ENCODE assay signal across 23 cellular contexts in the genomic region with DNA sequence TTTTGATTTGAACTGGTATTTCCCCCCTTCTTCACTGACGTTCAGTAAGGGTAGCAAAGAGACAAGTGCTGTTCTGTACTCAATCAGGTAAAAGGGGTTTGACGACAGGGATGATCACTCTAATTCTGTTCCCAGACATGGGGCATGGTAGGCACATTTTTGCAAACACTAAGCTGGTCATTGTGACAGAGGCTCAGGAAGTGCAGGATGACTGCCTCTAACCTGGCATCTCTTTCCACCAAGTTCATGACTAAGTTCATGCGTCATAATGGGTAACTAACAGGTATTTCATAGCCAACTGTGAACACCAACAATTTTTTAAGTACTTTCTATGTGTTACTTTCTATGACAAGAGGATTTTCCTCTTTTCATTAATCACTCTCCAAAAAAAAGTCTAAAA.
DNase-seq lines count a peak whose midpoint lies in the region; ATAC-seq, FAIRE-seq and TF ChIP-seq lines count a peak whose summit lies in the region.
"Had no signal": no experiment of that assay in that cellular context is flagged by ENCODE, and none has a peak within 500 bp of the region (broad histone marks: within the 10 kb centered on the region; RNA-seq: fewer than 3 reads in every experiment).

No MANE protein-coding gene starts in this region.

- H3K27me3 Mint-ChIP-seq in MCF 10A (ENCODE audit: insufficient read depth, unreplicated experiment): no peaks in the 10 kb centered on the region
- H3K27me3 Mint-ChIP-seq: CD4-positive, alpha-beta T cell; central memory CD8-positive, alpha-beta T cell; stimulated activated naive B cell treated with anti-CD40 and anti-IgM and Interleukin-4, amounts not matched to agents 10 μg/mL and 1 μg/mL and 100 μg/mL, for 72 hours had no signal

- in situ Hi-C loops in HepG2 (cut with HindIII; ENCODE audit: extremely low pct_ligation_motif_present, low pct_unique_long_range_greater_than_20kb): no loop called here

- TF ChIP-seq RAD21 in HepG2 (CRISPR knock-in tag; IDR thresholded peaks at IDR 0.05): no peak

- H3K9me3 ChIP-seq in breast epithelium (no peaks in the 10 kb centered on the region), RWPE2 (ENCODE audit: severe bottlenecking) (no peaks in the 10 kb centered on the region), keratinocyte (ENCODE audit: control insufficient read depth, low read depth, low read length) (no peaks in the 10 kb centered on the region), uterus (no peaks in the 10 kb centered on the region), HepG2 (ENCODE audit: low read length) (no peaks in the 10 kb centered on the region)
- H3K9me3 ChIP-seq: neutrophil, SJCRH30, tibial artery had no signal

- dilution Hi-C loops in keratinocyte (cut with MboI; ENCODE audit: extremely low pct_ligation_motif_present, low sequenced_read_pairs): no loop called here

- no peak overlapping the region for H2AFZ ChIP-seq in keratinocyte (ENCODE audit: control insufficient read depth, low read length)
- no peak overlapping the region for H2AFZ ChIP-seq in HepG2 (ENCODE audit: low read length)
- H2AFZ ChIP-seq: hepatocyte had no signal

- H3K36me3 Mint-ChIP-seq in MCF 10A (ENCODE audit: insufficient read depth, unreplicated experiment): peaks cover 18% of the 10 kb centered on the region
- H3K36me3 Mint-ChIP-seq: WTC11 had no signal

- no peaks in the 10 kb centered on the region for H3K9me1 ChIP-seq in keratinocyte (ENCODE audit: control insufficient read depth, extremely low read depth, insufficient read depth, low read length)

- H3K9ac ChIP-seq in keratinocyte (ENCODE audit: control insufficient read depth, extremely low read depth, insufficient read depth, low read length) (no peak overlapping the region), HepG2 (ENCODE audit: insufficient read depth, low read depth, low read length) (no peak overlapping the region)

- H3K4me1 ChIP-seq in breast epithelium (peaks cover 0 to 14% of the 10 kb centered on the region in 2 donors), RWPE2 (ENCODE audit: insufficient read depth, poor library complexity, severe bottlenecking) (peaks cover 74% of the 10 kb centered on the region), keratinocyte (ENCODE audit: control insufficient read depth, extremely low read depth, insufficient read depth, low read length) (peaks cover 42% of the 10 kb centered on the region), uterus (peaks cover 0 to 3% of the 10 kb centered on the region in 2 donors), HepG2 (ENCODE audit: insufficient read depth, low read length) (peaks cover 29% of the 10 kb centered on the region)

- ATAC-seq in RWPE2 (ENCODE audit: low read depth) (peak; percentile 67), HepG2 (no peak)
- ATAC-seq: activated CD8-positive, alpha-beta T cell treated with anti-CD3 and anti-CD28 coated beads, Interleukin-2, amount 10 ng/mL, durations not matched to agents 7 days and 5 days; stimulated activated naive B cell treated with anti-CD40 and anti-IgM and Interleukin-4, amounts not matched to agents 10 μg/mL and 1 μg/mL and 100 μg/mL, for 72 hours; WTC11 had no signal

- H3K36me3 ChIP-seq in breast epithelium (no peaks in the 10 kb centered on the region), RWPE2 (ENCODE audit: low read depth) (peaks cover 4% of the 10 kb centered on the region; the same call in 1 of the 2 replicates), keratinocyte (ENCODE audit: control insufficient read depth in 2 of 2, extremely low read depth in 1 of 2, insufficient read depth in 2 of 2, low read length in 2 of 2) (peaks cover 0 to 8% of the 10 kb centered on the region in 2 experiments), uterus (no peaks in the 10 kb centered on the region), HepG2 (replicated peaks in 1 of 2; ENCODE audit: control insufficient read depth in 1 of 2, insufficient read depth in 2 of 2, low read length in 2 of 2) (peaks cover 0 to 6% of the 10 kb centered on the region in 2 experiments; a peak in 2 of 5 replicates)
- H3K36me3 ChIP-seq: SJCRH30, tibial artery had no signal

- TF ChIP-seq POLR2A in breast epithelium (IDR thresholded peaks at IDR 0.05) (no peak), uterus (IDR thresholded peaks at IDR 0.05) (no peak), HepG2 (IDR thresholded peaks at IDR 0.05; ENCODE audit: insufficient read depth in 1 of 2, low read depth in 2 of 2, low read length in 2 of 2) (no peak)

- no peaks in the 10 kb centered on the region for H3K9me3 Mint-ChIP-seq in MCF 10A (ENCODE audit: unreplicated experiment)
- H3K9me3 Mint-ChIP-seq: activated T-helper 1 cell treated with anti-CD3 and anti-CD28 coated beads, Interleukin-12 subunit alpha, Interleukin-12 subunit beta, Interleukin-2, Interleukin-4 antibody, amounts not matched to agents 30 ng/mL and 10 ng/mL and 1 ng/mL, durations not matched to agents 14 hours and 24 hours and 36 hours; CD4-positive, alpha-beta T cell; central memory CD8-positive, alpha-beta T cell; stimulated activated naive B cell treated with anti-CD40 and anti-IgM and Interleukin-4, amounts not matched to agents 10 μg/mL and 1 μg/mL and 100 μg/mL, for 72 hours; WTC11 had no signal

- TF ChIP-seq CTCF in MCF 10A (IDR thresholded peaks at IDR 0.05; ENCODE audit: unreplicated experiment) (no peak), breast epithelium (IDR thresholded peaks at IDR 0.05) (no peak), RWPE2 (IDR thresholded peaks at IDR 0.05; ENCODE audit: poor library complexity, severe bottlenecking) (no peak), keratinocyte (optimal IDR thresholded peaks at IDR 0.05 in 1 of 3, IDR thresholded peaks at IDR 0.05 in 1 of 3, conservative IDR thresholded peaks at IDR 0.05 in 1 of 3; ENCODE audit: extremely low read depth in 1 of 3, insufficient read depth in 2 of 3, low read length in 3 of 3) (no peak), uterus (IDR thresholded peaks at IDR 0.05) (no peak), HepG2 (CRISPR knock-in tag; IDR thresholded peaks at IDR 0.05) (no peak)

- H3K4me2 ChIP-seq in keratinocyte (ENCODE audit: control insufficient read depth, extremely low read depth, insufficient read depth, low read depth, low read length): no peak overlapping the region
- no peak overlapping the region for H3K4me2 ChIP-seq in HepG2 (ENCODE audit: low read depth, low read length)
- H3K4me2 ChIP-seq: hepatocyte had no signal

- H3K4me3 Mint-ChIP-seq in MCF 10A (ENCODE audit: unreplicated experiment): no peak overlapping the region
- H3K4me3 Mint-ChIP-seq: activated CD8-positive, alpha-beta T cell treated with anti-CD3 and anti-CD28 coated beads, Interleukin-2, amount 10 ng/mL, durations not matched to agents 7 days and 5 days; activated T-helper 1 cell treated with anti-CD3 and anti-CD28 coated beads, Interleukin-12 subunit alpha, Interleukin-12 subunit beta, Interleukin-2, Interleukin-4 antibody, amounts not matched to agents 30 ng/mL and 10 ng/mL and 1 ng/mL, durations not matched to agents 14 hours and 24 hours and 36 hours; CD4-positive, alpha-beta T cell; central memory CD8-positive, alpha-beta T cell; stimulated activated naive B cell treated with anti-CD40 and anti-IgM and Interleukin-4, amounts not matched to agents 10 μg/mL and 1 μg/mL and 100 μg/mL, for 72 hours; WTC11 had no signal

- WGBS in HepG2 (ENCODE audit: low lambda C conversion rate): 95% methylated on average over 3 of the region's 3 CpGs

- BruUV-seq in MCF 10A (replicated peaks; lab: Mats Ljungman, UMichigan) (no TSS peak), HepG2 (replicated peaks; lab: Mats Ljungman, UMichigan) (no TSS peak)

- H3K4me3 ChIP-seq in breast epithelium (no peak overlapping the region), RWPE2 (ENCODE audit: severe bottlenecking) (no peak overlapping the region), keratinocyte (ENCODE audit: control insufficient read depth in 2 of 3, extremely low read depth in 1 of 3, insufficient read depth in 2 of 3, low read depth in 1 of 3, low read length in 3 of 3) (no peak overlapping the region), uterus (no peak overlapping the region), HepG2 (replicated peaks in 1 of 3; ENCODE audit: insufficient read depth in 1 of 3, low read depth in 2 of 3, low read length in 3 of 3) (no peak overlapping the region)
- H3K4me3 ChIP-seq: hepatocyte, SJCRH30, tibial artery had no signal

- TF ChIP-seq EP300 in HepG2 (IDR thresholded peaks at IDR 0.05; ENCODE audit: low read depth in 2 of 2, low read length in 2 of 2) (no peak), HepG2 (CRISPR knock-in tag; IDR thresholded peaks at IDR 0.05; ENCODE audit: borderline replicate concordance) (no peak)

- H3K27me3 ChIP-seq in breast epithelium (no peaks in the 10 kb centered on the region), RWPE2 (ENCODE audit: insufficient read depth, poor library complexity, severe bottlenecking) (no peaks in the 10 kb centered on the region), keratinocyte (ENCODE audit: control insufficient read depth, extremely low read depth, insufficient read depth, low read length) (no peaks in the 10 kb centered on the region), uterus (no peaks in the 10 kb centered on the region), HepG2 (ENCODE audit: control insufficient read depth in 1 of 2, insufficient read depth in 2 of 2, low read length in 2 of 2) (no peaks in the 10 kb centered on the region)
- H3K27me3 ChIP-seq: hepatocyte, neutrophil, SJCRH30, tibial artery had no signal

- H4K20me1 ChIP-seq in keratinocyte (ENCODE audit: control insufficient read depth, extremely low read depth, insufficient read depth, low read length) (no peaks in the 10 kb centered on the region), HepG2 (ENCODE audit: insufficient read depth, low read length) (no peaks in the 10 kb centered on the region)

- peaks cover 5% of the 10 kb centered on the region for H3K79me2 ChIP-seq in keratinocyte (ENCODE audit: control insufficient read depth, insufficient read depth, low read length)
- H3K79me2 ChIP-seq in HepG2 (ENCODE audit: insufficient read depth, low read length): no peaks in the 10 kb centered on the region
- H3K79me2 ChIP-seq: hepatocyte had no signal

- FAIRE-seq in keratinocyte (lab: Jason Lieb, UNC): peak; percentile 88
- FAIRE-seq in HepG2 (lab: Jason Lieb, UNC): no peak

- H3K27ac ChIP-seq in breast epithelium (no peak overlapping the region), RWPE2 (ENCODE audit: poor library complexity, severe bottlenecking) (peak overlapping the region; percentile 71), keratinocyte (ENCODE audit: control insufficient read depth, insufficient read depth, low read length) (peak overlapping the region; percentile 49), uterus (no peak overlapping the region), HepG2 (ENCODE audit: extremely low read length, insufficient read depth, low read length) (no peak overlapping the region)
- H3K27ac ChIP-seq: hepatocyte, neutrophil, SJCRH30, tibial artery had no signal

- POLR2A ChIA-PET in MCF 10A (lab: Yijun Ruan, JAX) (interaction anchor here (0.6 to 2.8 kb wide), 5 partner anchors 8 to 1767 kb away, joined by 3 to 14 read pairs (median 4); no protein-coding TSS in a partner anchor), HepG2 (lab: Yijun Ruan, JAX) (no interaction called here)

- intact Hi-C loops in MCF 10A (cut with micrococcal nuclease): loop anchor here (10.0 kb wide), 1 partner anchor 116 kb away; no protein-coding TSS in a partner anchor
- intact Hi-C loops in breast epithelium (cut with DNase I; ENCODE audit: low total_unique reads): no loop called here
- intact Hi-C loops in uterus (cut with DNase I; ENCODE audit: low total_unique reads): no loop called here
- intact Hi-C loops in HepG2 (cut with micrococcal nuclease; ENCODE audit: unreplicated experiment): no loop called here

- peak overlapping the region; percentile 84 for H3K27ac Mint-ChIP-seq in MCF 10A (ENCODE audit: low read depth, unreplicated experiment)
- H3K27ac Mint-ChIP-seq: activated CD8-positive, alpha-beta T cell treated with anti-CD3 and anti-CD28 coated beads, Interleukin-2, amount 10 ng/mL, durations not matched to agents 7 days and 5 days; activated T-helper 1 cell treated with anti-CD3 and anti-CD28 coated beads, Interleukin-12 subunit alpha, Interleukin-12 subunit beta, Interleukin-2, Interleukin-4 antibody, amounts not matched to agents 30 ng/mL and 10 ng/mL and 1 ng/mL, durations not matched to agents 14 hours and 24 hours and 36 hours; CD4-positive, alpha-beta T cell had no signal

- DNase-seq in MCF 10A (ENCODE audit: unreplicated experiment) (peak; percentile 82), breast epithelium (ENCODE audit: low spot score in 2 of 2) (no peak), RWPE2 (ENCODE audit: low spot score) (no peak), keratinocyte (ENCODE audit: low read depth, low spot score) (no peak), uterus (no peak), amygdala (lab: John Stamatoyannopoulos, UW) (no peak), HepG2 (ENCODE audit: low spot score) (no peak), NCI-H2196 (lab: John Stamatoyannopoulos, UW; ENCODE audit: unreplicated experiment) (no peak)
- DNase-seq: activated CD8-positive, alpha-beta T cell treated with anti-CD3 and anti-CD28 coated beads, Interleukin-2, amount 10 ng/mL, durations not matched to agents 7 days and 5 days; CD4-positive, alpha-beta T cell; DMS79; NCI-H187; NCI-H510A treated with DMSO at 0.1 percent for 48 hours; SJCRH30; stimulated activated CD4-positive, alpha-beta T cell treated with anti-CD3 and anti-CD28 coated beads, Interleukin-12 subunit alpha, Interleukin-12 subunit beta, amount 100 ng/mL, for 4 hours; stimulated activated naive B cell treated with anti-CD40 and anti-IgM and Interleukin-4, amounts not matched to agents 10 μg/mL and 1 μg/mL and 100 μg/mL, for 72 hours; T-helper 2 cell; tibial artery had no signal

- CTCF ChIA-PET in MCF 10A (lab: Yijun Ruan, JAX): interaction anchor here (0.5 to 5.6 kb wide), 5 partner anchors 9 to 950 kb away, joined by 3 to 42 read pairs (median 3); no protein-coding TSS in a partner anchor
- CTCF ChIA-PET in HepG2 (lab: Yijun Ruan, JAX; ENCODE audit: low intra/inter-chr PET ratio, low total read pairs): no interaction called here

- H3K4me1 Mint-ChIP-seq in MCF 10A (ENCODE audit: insufficient read depth, unreplicated experiment): peaks cover 47% of the 10 kb centered on the region

Comparison
In these comparisons a context has a peak if more than half of its experiments do, and no peak if none do; other contexts are left out.
1. H3K27ac ChIP-seq: peak in RWPE2 (single experiment) and keratinocyte (single experiment); none in breast epithelium (0 of 2), uterus (0 of 2) and HepG2 (single experiment).